Comparison of ENCODE assay signal across 23 cellular contexts in genomic region chr17:29250666-29251065, GRCh38. TPM values are rescaled to one million over a fixed set of nuclear protein-coding genes. Genes with fewer than 3 reads are reported as not detected.
A peak's percentile ranks its signal among the peaks of the same experiment; 100 is the strongest.
DNase-seq lines count a peak whose midpoint lies in the region; ATAC-seq, FAIRE-seq and TF ChIP-seq lines count a peak whose summit lies in the region.
"Had no signal": no experiment of that assay in that cellular context is flagged by ENCODE, and none has a peak within 500 bp of the region (broad histone marks: within the 10 kb centered on the region; RNA-seq: fewer than 3 reads in every experiment).

No MANE protein-coding gene starts in this region.

- in situ Hi-C loops in astrocyte of the spinal cord (cut with HindIII; ENCODE audit: low sequenced_read_pairs) = no loop called here

- no peaks in the 10 kb centered on the region for H3K9me3 Mint-ChIP-seq in activated CD4-positive, alpha-beta T cell treated with anti-CD3 and anti-CD28 coated beads for 36 hours (ENCODE audit: low read depth)
- H3K9me3 Mint-ChIP-seq: activated CD4-positive, alpha-beta T cell treated with anti-CD3 and anti-CD28 coated beads, Interleukin-2, amount 10 ng/mL, durations not matched to agents 24 days and 14 days; activated naive CD8-positive, alpha-beta T cell treated with anti-CD3 and anti-CD28 coated beads, Interleukin-2, amount 10 ng/mL, durations not matched to agents 7 days and 5 days; H9 had no signal

- no peak overlapping the region for H3K27ac Mint-ChIP-seq in activated CD4-positive, alpha-beta T cell treated with anti-CD3 and anti-CD28 coated beads for 36 hours
- H3K27ac Mint-ChIP-seq: activated CD4-positive, alpha-beta T cell treated with anti-CD3 and anti-CD28 coated beads, Interleukin-2, amount 10 ng/mL, durations not matched to agents 24 days and 14 days; activated naive CD8-positive, alpha-beta T cell treated with anti-CD3 and anti-CD28 coated beads, Interleukin-2, amount 10 ng/mL, durations not matched to agents 7 days and 5 days; H9 had no signal

- H3K4me1 ChIP-seq in small intestine (ENCODE audit: control insufficient read depth in 2 of 2, insufficient read depth in 1 of 2, low read depth in 1 of 2, low read length in 1 of 2) = no peaks in the 10 kb centered on the region
- H3K4me1 ChIP-seq: breast epithelium had no signal

- peaks cover 0 to 1% of the 10 kb centered on the region in 2 donors for H3K36me3 ChIP-seq in small intestine (ENCODE audit: control insufficient read depth in 2 of 2, insufficient read depth in 2 of 2, low read length in 2 of 2)
- H3K36me3 ChIP-seq: breast epithelium had no signal

- CTCF ChIA-PET in AG04450 (lab: Charles Lee) = interaction anchor here (0.9 to 4.7 kb wide), 11 partner anchors 9 to 134 kb away, joined by 3 to 22 read pairs (median 7); partner anchors contain the start of gene MYO18A
- CTCF ChIA-PET in activated CD4-positive, alpha-beta T cell treated with anti-CD3 and anti-CD28 coated beads for 36 hours (lab: Charles Lee) = interaction anchor here (0.5 to 2.9 kb wide), 9 partner anchors 8 to 320 kb away, joined by 3 to 11 read pairs (median 4); no protein-coding TSS in a partner anchor

- FAIRE-seq in small intestine (lab: Jason Lieb, UNC) = no peak
- FAIRE-seq: A549, endometrium, islet of Langerhans had no signal

- H3K27me3 ChIP-seq in AG04450 (ENCODE audit: control insufficient read depth, insufficient read depth, low read length) = no peaks in the 10 kb centered on the region
- H3K27me3 ChIP-seq in small intestine (ENCODE audit: control insufficient read depth in 2 of 2, insufficient read depth in 2 of 2, low read length in 2 of 2) = no peaks in the 10 kb centered on the region
- H3K27me3 ChIP-seq: breast epithelium had no signal

- H3K27ac ChIP-seq in AG04450 (ENCODE audit: low read depth, low read length) (peak overlapping the region; percentile 49), small intestine (ENCODE audit: low read depth in 1 of 2, low read length in 1 of 2) (no peak overlapping the region)
- H3K27ac ChIP-seq: breast epithelium had no signal

- H3K36me3 Mint-ChIP-seq in activated CD4-positive, alpha-beta T cell treated with anti-CD3 and anti-CD28 coated beads for 36 hours (ENCODE audit: low read depth) = peaks cover 3% of the 10 kb centered on the region

- no peak for TF ChIP-seq CTCF in AG04450 (IDR thresholded peaks at IDR 0.05; ENCODE audit: low read depth, low read length)
- TF ChIP-seq CTCF in astrocyte of the spinal cord (IDR thresholded peaks at IDR 0.05; ENCODE audit: low read depth, low read length) = no peak

- H3K9me3 ChIP-seq in AG04450 (ENCODE audit: control insufficient read depth, insufficient read depth, low read length) (no peaks in the 10 kb centered on the region), small intestine (ENCODE audit: control insufficient read depth, low read depth) (no peaks in the 10 kb centered on the region)
- H3K9me3 ChIP-seq: A549, breast epithelium had no signal

- intact Hi-C loops in activated CD4-positive, alpha-beta T cell treated with anti-CD3 and anti-CD28 coated beads for 36 hours (cut with DNase I, micrococcal nuclease) = no loop called here

- WGBS in small intestine, 3 donors = 75 to 100% (median 91%) methylated on average over 1 of the region's 1 CpG

- H3K4me3 ChIP-seq in AG04450 (ENCODE audit: low read depth, low read length) (no peak overlapping the region), astrocyte of the spinal cord (ENCODE audit: low read depth, low read length) (no peak overlapping the region), small intestine (ENCODE audit: low read depth in 1 of 2, low read length in 2 of 2) (no peak overlapping the region)
- H3K4me3 ChIP-seq: A549, breast epithelium, lung had no signal

- H3K4me1 Mint-ChIP-seq in activated CD4-positive, alpha-beta T cell treated with anti-CD3 and anti-CD28 coated beads for 36 hours = no peaks in the 10 kb centered on the region
- H3K4me1 Mint-ChIP-seq: activated CD4-positive, alpha-beta T cell treated with anti-CD3 and anti-CD28 coated beads, Interleukin-2, amount 10 ng/mL, durations not matched to agents 24 days and 14 days had no signal

- DNase-seq in AG04450 (ENCODE audit: low read depth, low spot score) = peak; percentile 59
- DNase-seq in HS-5 (ENCODE audit: low read depth) = peak; percentile 57
- DNase-seq in astrocyte of the spinal cord (ENCODE audit: low read depth, low spot score) = peak; percentile 56
- peak; percentile 92 for DNase-seq in kidney tubule cell (ENCODE audit: low spot score)
- DNase-seq in activated CD4-positive, alpha-beta T cell treated with anti-CD3 and anti-CD28 coated beads for 36 hours = no peak
- no peak for DNase-seq in small intestine
- DNase-seq: activated CD4-positive, alpha-beta T cell treated with anti-CD3 and anti-CD28 coated beads, Interleukin-2, amount 10 ng/mL, durations not matched to agents 24 days and 14 days; activated naive CD8-positive, alpha-beta T cell treated with anti-CD3 and anti-CD28 coated beads, Interleukin-2, amount 10 ng/mL, durations not matched to agents 7 days and 5 days; DMS79 treated with DMSO at 0.1 percent for 48 hours; H9; hippocampal formation; KBM-7; NCI-H1694; nucleus accumbens had no signal

- H3K4me3 Mint-ChIP-seq in activated CD4-positive, alpha-beta T cell treated with anti-CD3 and anti-CD28 coated beads for 36 hours = no peak overlapping the region
- H3K4me3 Mint-ChIP-seq: activated CD4-positive, alpha-beta T cell treated with anti-CD3 and anti-CD28 coated beads, Interleukin-2, amount 10 ng/mL, durations not matched to agents 24 days and 14 days; activated naive CD8-positive, alpha-beta T cell treated with anti-CD3 and anti-CD28 coated beads, Interleukin-2, amount 10 ng/mL, durations not matched to agents 7 days and 5 days; H9 had no signal

- POLR2A ChIA-PET in AG04450 (lab: Yijun Ruan, JAX) = interaction anchor here (0.5 to 1.7 kb wide), 4 partner anchors 10 to 103 kb away, joined by 3 to 19 read pairs (median 5); partner anchors contain the start of gene NUFIP2
- POLR2A ChIA-PET in activated CD4-positive, alpha-beta T cell treated with anti-CD3 and anti-CD28 coated beads for 36 hours (lab: Charles Lee) = interaction anchor here (0.7 to 0.9 kb wide), 2 partner anchors 102 to 114 kb away, joined by 3 to 5 read pairs; no protein-coding TSS in a partner anchor

- no peak for ATAC-seq in activated CD4-positive, alpha-beta T cell treated with anti-CD3 and anti-CD28 coated beads for 36 hours
- ATAC-seq in HG03108 (IDR thresholded peaks at IDR 0.05; ENCODE audit: unreplicated experiment) (no peak), HG03039 (IDR thresholded peaks at IDR 0.05; ENCODE audit: unreplicated experiment) (no peak)

- no peaks in the 10 kb centered on the region for H3K27me3 Mint-ChIP-seq in activated CD4-positive, alpha-beta T cell treated with anti-CD3 and anti-CD28 coated beads for 36 hours
- H3K27me3 Mint-ChIP-seq: activated CD4-positive, alpha-beta T cell treated with anti-CD3 and anti-CD28 coated beads, Interleukin-2, amount 10 ng/mL, durations not matched to agents 24 days and 14 days; activated naive CD8-positive, alpha-beta T cell treated with anti-CD3 and anti-CD28 coated beads, Interleukin-2, amount 10 ng/mL, durations not matched to agents 7 days and 5 days had no signal

RNA-seq across cellular contexts. Expression of gene CRYBA1, which starts 4.0 kb away (rescaled TPM):
- polyA plus RNA-seq in AG04450 (2011; rRNA removed) (not detected in 2 replicates), small intestine (not detected)
- polyA minus RNA-seq in AG04450 (2011; rRNA and poly(A)+ RNA removed) = not detected in 2 replicates
- total RNA-seq in activated CD4-positive, alpha-beta T cell treated with anti-CD3 and anti-CD28 coated beads for 36 hours = not detected
- total RNA-seq: activated CD4-positive, alpha-beta T cell treated with anti-CD3 and anti-CD28 coated beads, Interleukin-2, amount 10 ng/mL, durations not matched to agents 24 days and 14 days; activated naive CD8-positive, alpha-beta T cell treated with anti-CD3 and anti-CD28 coated beads, Interleukin-2, amount 10 ng/mL, durations not matched to agents 7 days and 5 days; breast epithelium; H9; lung; T-helper 1 cell treated with Interleukin-12 subunit alpha and Interleukin-12 subunit beta and Interleukin-4 antibody, amounts not matched to agents 30 ng/mL and 1 ng/mL, for 36 hours; temporal lobe had no signal
- polyA plus RNA-seq: lung had no signal

RNA-seq across cellular contexts. Expression of gene NUFIP2, which starts 43.3 kb away (rescaled TPM):
- polyA plus RNA-seq in AG04450 (2011; rRNA removed) = 13.6 and 14.7 TPM in 2 replicates
- polyA minus RNA-seq in AG04450 (2011; rRNA and poly(A)+ RNA removed) = 29.1 and 39.4 TPM in 2 replicates
- total RNA-seq in activated CD4-positive, alpha-beta T cell treated with anti-CD3 and anti-CD28 coated beads for 36 hours = 10 to 100 TPM; 55.1 to 93.1 TPM
- 1 to 10 TPM; 5.1 to 9.2 (median 5.8) TPM for polyA plus RNA-seq in small intestine

Comparison
In these comparisons a context has a peak if more than half of its experiments do, and no peak if none do; other contexts are left out.
1. DNase-seq: peak in AG04450 (single experiment), HS-5 (single experiment), astrocyte of the spinal cord (single experiment) and kidney tubule cell (single experiment); none in activated CD4-positive, alpha-beta T cell treated with anti-CD3 and anti-CD28 coated beads for 36 hours (single experiment) and small intestine (single experiment).